Comparison of ENCODE assay signal across 8 cellular contexts in genomic region chr10:97401455-97401919, GRCh38. TPM values are rescaled to one million over a fixed set of nuclear protein-coding genes. Genes with fewer than 3 reads are reported as not detected.
DNase-seq lines count a peak whose midpoint lies in the region; ATAC-seq, FAIRE-seq and TF ChIP-seq lines count a peak whose summit lies in the region.

No MANE protein-coding gene starts in this region.

- H3K27ac ChIP-seq in adrenal gland (peak overlapping the region in 4 of 5 donors; percentile 71 to 98 (median 90)), right lobe of liver (peak overlapping the region in 1 of 3 donors; percentile 45), tibial artery (peak overlapping the region; percentile 74 to 78)

- peaks cover 11% of the 10 kb centered on the region for H3K4me1 Mint-ChIP-seq in activated T-cell treated with anti-CD3 and anti-CD28 coated beads, Interleukin-2, amount 50 U/mL, for 24 hours (ENCODE audit: low read depth)

- H3K27me3 Mint-ChIP-seq in activated T-cell treated with anti-CD3 and anti-CD28 coated beads, Interleukin-2, amount 50 U/mL, for 24 hours: no peaks in the 10 kb centered on the region

- intact Hi-C loops in adrenal gland (cut with DNase I) (no loop called here), right lobe of liver (cut with DNase I) (no loop called here), tibial artery (cut with DNase I; ENCODE audit: low total_unique reads) (no loop called here)

- FAIRE-seq in RCC 7860 (lab: Jason Lieb, UNC): no peak

- ATAC-seq in right lobe of liver: no peak

- H3K9me3 ChIP-seq in adrenal gland (replicated peaks in 1 of 3) (no peaks in the 10 kb centered on the region), right lobe of liver (no peaks in the 10 kb centered on the region), tibial artery (no peaks in the 10 kb centered on the region)

- 59 to 76% (median 62%) methylated on average over 11 to 13 of the region's 13 CpGs for WGBS in adrenal gland, 4 donors
- WGBS in right lobe of liver (ENCODE audit: insufficient coverage, low coverage, low lambda C conversion rate, missing lambda C conversion rate): 68% methylated on average over 9 of the region's 13 CpGs

- no peaks in the 10 kb centered on the region for H3K9me3 Mint-ChIP-seq in activated T-cell treated with anti-CD3 and anti-CD28 coated beads, Interleukin-2, amount 50 U/mL, for 24 hours

- TF ChIP-seq POLR2A in adrenal gland (IDR thresholded peaks at IDR 0.05): no peak
- TF ChIP-seq POLR2A in right lobe of liver (IDR thresholded peaks at IDR 0.05): no peak

- no peak for DNase-seq in activated T-cell treated with anti-CD3 and anti-CD28 coated beads, Interleukin-2, amount 50 U/mL, for 24 hours
- no peak for DNase-seq in activated T-cell treated with anti-CD3 and anti-CD28 coated beads, Interleukin-2, amount 50 U/mL, for 1 hour
- DNase-seq in adrenal gland (no peak), right lobe of liver (no peak), tibial artery (no peak), NCI-H1417 treated with DMSO at 0.1 percent for 48 hours (lab: John Stamatoyannopoulos, UW) (no peak), RCC 7860 (ENCODE audit: low spot score) (no peak), inferior parietal cortex (ENCODE audit: extremely low spot score) (no peak)

- H3K4me3 ChIP-seq in adrenal gland (peak overlapping the region in 2 of 4 donors; percentile 65 to 86), right lobe of liver (peak overlapping the region; percentile 88 to 95 (median 90)), tibial artery (peak overlapping the region; percentile 72 to 80)

- H3K4me1 ChIP-seq in adrenal gland (replicated peaks in 1 of 2): peaks cover 9 to 14% of the 10 kb centered on the region in 2 donors
- H3K4me1 ChIP-seq in right lobe of liver: peaks cover 0 to 13% (median 4%) of the 10 kb centered on the region in 4 donors
- H3K4me1 ChIP-seq in tibial artery: peaks cover 0 to 16% (median 11%) of the 10 kb centered on the region in 4 donors

- peak overlapping the region; percentile 98 for H3K27ac Mint-ChIP-seq in activated T-cell treated with anti-CD3 and anti-CD28 coated beads, Interleukin-2, amount 50 U/mL, for 24 hours

- H3K36me3 ChIP-seq in adrenal gland (replicated peaks in 1 of 2) (peaks cover 0 to 9% of the 10 kb centered on the region in 2 donors), right lobe of liver (peaks cover 0 to 7% (median 0%) of the 10 kb centered on the region in 4 donors), tibial artery (peaks cover 0 to 8% (median 0%) of the 10 kb centered on the region in 3 donors)

- peak overlapping the region; percentile 98 for H3K4me3 Mint-ChIP-seq in activated T-cell treated with anti-CD3 and anti-CD28 coated beads, Interleukin-2, amount 50 U/mL, for 24 hours

- peaks cover 24% of the 10 kb centered on the region for H3K36me3 Mint-ChIP-seq in activated T-cell treated with anti-CD3 and anti-CD28 coated beads, Interleukin-2, amount 50 U/mL, for 24 hours (ENCODE audit: low read depth)

- TF ChIP-seq CTCF in adrenal gland (IDR thresholded peaks at IDR 0.05): no peak
- TF ChIP-seq CTCF in right lobe of liver (IDR thresholded peaks at IDR 0.05): no peak
- TF ChIP-seq CTCF in tibial artery (IDR thresholded peaks at IDR 0.05): no peak

- H3K27me3 ChIP-seq in adrenal gland (no peaks in the 10 kb centered on the region), right lobe of liver (no peaks in the 10 kb centered on the region), tibial artery (no peaks in the 10 kb centered on the region)

RNA-seq across cellular contexts. Expression of gene RRP12, which starts 0.3 kb away (rescaled TPM):
- total RNA-seq in adrenal gland (10 to 100 TPM; 13.3 to 56.9 (median 27.6) TPM), right lobe of liver (10 to 100 TPM in 3 of 6 experiments, 1 to 10 TPM in 3; 6.7 to 23.2 (median 10.2) TPM)
- polyA plus RNA-seq in adrenal gland: 10 to 100 TPM; 27.2 to 42.9 (median 35.6) TPM

RNA-seq across cellular contexts. Expression of gene PGAM1, which starts 24.5 kb away (rescaled TPM):
- total RNA-seq in adrenal gland (100 to 1,000 TPM; 307 to 578 (median 398) TPM), right lobe of liver (100 to 1,000 TPM; 100 to 228 (median 162) TPM)
- 100 to 1,000 TPM in 1 of 3 donors, 10 to 100 TPM in 2; 55.4 to 627 (median 84.4) TPM for polyA plus RNA-seq in adrenal gland

RNA-seq across cellular contexts. Expression of gene EXOSC1, which starts 44.3 kb away (rescaled TPM):
- 10 to 100 TPM; 22.3 to 95.8 (median 32.6) TPM for total RNA-seq in adrenal gland
- 10 to 100 TPM; 38.3 to 46.7 (median 38.5) TPM for polyA plus RNA-seq in adrenal gland
- total RNA-seq in right lobe of liver: 10 to 100 TPM in 5 of 6 experiments, 1 to 10 TPM in 1; 9.2 to 19.1 (median 11.8) TPM

RNA-seq across cellular contexts. Expression of gene ZDHHC16, which starts 44.5 kb away (rescaled TPM):
- total RNA-seq in adrenal gland (10 to 100 TPM; 18.8 to 42.0 (median 24.3) TPM), right lobe of liver (10 to 100 TPM; 15.8 to 27.0 (median 22.8) TPM)
- 10 to 100 TPM; 30.9 to 41.1 (median 38.4) TPM for polyA plus RNA-seq in adrenal gland
